Comparison of ENCODE assay signal across 28 cellular contexts in the genomic region with DNA sequence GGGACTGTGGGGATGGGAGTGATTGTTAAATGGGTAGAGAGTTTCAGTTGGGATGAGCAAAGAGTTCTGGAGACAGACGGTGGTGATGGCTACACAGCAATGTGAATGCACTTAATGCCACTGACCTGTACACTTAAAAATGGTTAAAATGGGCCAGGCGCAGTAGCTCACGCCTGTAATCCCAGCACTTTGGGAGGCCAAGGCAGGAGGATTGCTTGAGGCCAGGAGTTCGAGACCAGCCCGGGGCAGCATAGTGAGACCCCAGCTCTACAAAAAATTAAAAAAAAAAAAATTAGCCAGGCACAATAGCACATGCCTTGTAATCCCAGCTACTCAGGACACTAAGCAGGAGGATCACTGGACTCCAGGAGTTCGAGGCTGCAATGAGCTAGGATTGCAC.
"Had no signal": no experiment of that assay in that cellular context is flagged by ENCODE, and none has a peak within 500 bp of the region (broad histone marks: within the 10 kb centered on the region; RNA-seq: fewer than 3 reads in every experiment).

No MANE protein-coding gene starts in this region.

- H3K27me3 Mint-ChIP-seq: activated CD4-positive, alpha-beta memory T cell treated with anti-CD3 and anti-CD28 coated beads for 36 hours; activated CD4-positive, alpha-beta T cell treated with anti-CD3 and anti-CD28 coated beads, Interleukin-2, amount 10 ng/mL, durations not matched to agents 24 days and 14 days had no signal

- H3K4me1 ChIP-seq: neural progenitor cell had no signal

- H3K36me3 ChIP-seq: breast epithelium, WERI-Rb-1 had no signal

- H3K4me3 Mint-ChIP-seq: activated CD4-positive, alpha-beta memory T cell treated with anti-CD3 and anti-CD28 coated beads for 36 hours; activated CD4-positive, alpha-beta T cell treated with anti-CD3 and anti-CD28 coated beads, Interleukin-2, amount 10 ng/mL, durations not matched to agents 24 days and 14 days; natural killer cell; neural progenitor cell had no signal

- H3K27ac Mint-ChIP-seq: activated CD4-positive, alpha-beta memory T cell treated with anti-CD3 and anti-CD28 coated beads for 36 hours; activated CD4-positive, alpha-beta T cell treated with anti-CD3 and anti-CD28 coated beads, Interleukin-2, amount 10 ng/mL, durations not matched to agents 24 days and 14 days; natural killer cell; neural progenitor cell had no signal

- H3K9me3 Mint-ChIP-seq: activated CD4-positive, alpha-beta memory T cell treated with anti-CD3 and anti-CD28 coated beads for 36 hours; activated CD4-positive, alpha-beta T cell treated with anti-CD3 and anti-CD28 coated beads, Interleukin-2, amount 10 ng/mL, durations not matched to agents 24 days and 14 days; natural killer cell; neural progenitor cell had no signal

- H3K9me3 ChIP-seq: breast epithelium, heart right ventricle, left lung, psoas muscle, suprapubic skin, tibial artery had no signal

- DNase-seq: activated CD4-positive, alpha-beta memory T cell treated with anti-CD3 and anti-CD28 coated beads for 36 hours; activated CD4-positive, alpha-beta T cell treated with anti-CD3 and anti-CD28 coated beads, Interleukin-2, amount 10 ng/mL, durations not matched to agents 24 days and 14 days; activated CD4-positive, CD25-positive, alpha-beta regulatory T cell treated with anti-CD3 and anti-CD28 coated beads, Interleukin-2, amount 50 U/mL, for 72 hours; activated CD8-positive, alpha-beta memory T cell treated with anti-CD3 and anti-CD28 coated beads, Interleukin-2, amount 50 U/mL, for 4 hours; activated effector memory CD4-positive, alpha-beta T cell treated with anti-CD3 and anti-CD28 coated beads, Interleukin-2, amount 50 U/mL, for 16 hours; activated naive CD4-positive, alpha-beta T cell treated with anti-CD3 and anti-CD28 coated beads, Interleukin-2, amount 50 U/mL, for 16 hours; central memory CD4-positive, alpha-beta T cell; foreskin fibroblast; heart right ventricle; kidney glomerular epithelial cell; mesendoderm; natural killer cell; occipital lobe; psoas muscle; stimulated activated CD4-positive, alpha-beta T cell treated with anti-CD3 and anti-CD28 coated beads, Interleukin-15, amount 100 ng/mL, for 24 hours; stimulated activated CD4-positive, alpha-beta T cell treated with anti-CD3 and anti-CD28 coated beads, Interleukin-2, amount 100 ng/mL, for 24 hours; stimulated activated naive CD4-positive, alpha-beta T cell; T-helper 9 cell; tibial artery; WERI-Rb-1 had no signal

- H3K4me1 Mint-ChIP-seq: neural progenitor cell had no signal

- H3K4me3 ChIP-seq: breast epithelium, heart right ventricle, left lung, lung, neural progenitor cell, psoas muscle, smooth muscle cell, suprapubic skin, tibial artery had no signal

- ATAC-seq: esophagus mucosa, heart right ventricle, left lung, natural killer cell, psoas muscle had no signal

- H3K27ac ChIP-seq: breast epithelium, heart right ventricle, left lung, neural progenitor cell, parathyroid adenoma, psoas muscle, suprapubic skin, tibial artery, WERI-Rb-1 had no signal

- H3K27me3 ChIP-seq: breast epithelium, heart right ventricle, left lung, neural progenitor cell, suprapubic skin, tibial artery had no signal
